ENCODE assay signal across 20 cellular contexts in genomic region chr10:114392112-114392835, GRCh38. TPM values are rescaled to one million over a fixed set of nuclear protein-coding genes. Genes with fewer than 3 reads are reported as not detected.
DNase-seq lines count a peak whose midpoint lies in the region; ATAC-seq and TF ChIP-seq lines count a peak whose summit lies in the region.
"Had no signal": no experiment of that assay in that cellular context is flagged by ENCODE, and none has a peak within 500 bp of the region (broad histone marks: within the 10 kb centered on the region; RNA-seq: fewer than 3 reads in every experiment).

No MANE protein-coding gene starts in this region.

- POLR2A ChIA-PET in OCI-LY7 (lab: Charles Lee): interaction anchor here (0.5 to 0.7 kb wide), 4 partner anchors 16 to 470 kb away, joined by 3 to 4 read pairs (median 3); no protein-coding TSS in a partner anchor

- no peaks in the 10 kb centered on the region for H3K9me3 ChIP-seq in BLaER1
- H3K9me3 ChIP-seq in RWPE2 (ENCODE audit: severe bottlenecking): no peaks in the 10 kb centered on the region
- H3K9me3 ChIP-seq in esophagus muscularis mucosa: no peaks in the 10 kb centered on the region
- H3K9me3 ChIP-seq in parathyroid adenoma (ENCODE audit: control insufficient read depth, low read length): no peaks in the 10 kb centered on the region
- no peaks in the 10 kb centered on the region for H3K9me3 ChIP-seq in OCI-LY7 (ENCODE audit: low read length)
- no peaks in the 10 kb centered on the region for H3K9me3 ChIP-seq in mucosa of descending colon

- CTCF ChIA-PET in OCI-LY7 (lab: Charles Lee; ENCODE audit: unreplicated experiment): no interaction called here

- H3K27me3 Mint-ChIP-seq in activated T-helper 2 cell treated with anti-CD3 and anti-CD28 coated beads, Interferon-gamma antibody, Interleukin-2, Interleukin-4, amounts not matched to agents 10 μg/mL and 5 μg/mL and 100 μg/mL, durations not matched to agents 14 hours and 24 hours and 36 hours (ENCODE audit: low read depth): peaks cover 23% of the 10 kb centered on the region

- peaks cover 14% of the 10 kb centered on the region for H3K4me1 Mint-ChIP-seq in activated T-helper 2 cell treated with anti-CD3 and anti-CD28 coated beads, Interferon-gamma antibody, Interleukin-2, Interleukin-4, amounts not matched to agents 10 μg/mL and 5 μg/mL and 100 μg/mL, durations not matched to agents 14 hours and 24 hours and 36 hours (ENCODE audit: low read depth)
- H3K4me1 Mint-ChIP-seq: CD14-positive monocyte had no signal

- H3K4me2 ChIP-seq in BLaER1 (peak overlapping the region; percentile 1; the same call in 1 of the 2 replicates), parathyroid adenoma (ENCODE audit: low read length) (peak overlapping the region; percentile 47), OCI-LY7 (ENCODE audit: low read length) (no peak overlapping the region)
- H3K4me2 ChIP-seq: PC-9 had no signal

- BruUV-seq in OCI-LY7 (replicated peaks; lab: Mats Ljungman, UMichigan): no TSS peak

- intact Hi-C loops in esophagus muscularis mucosa (cut with DNase I): no loop called here
- intact Hi-C loops in activated T-helper 2 cell treated with anti-CD3 and anti-CD28 coated beads, Interferon-gamma antibody, Interleukin-2, Interleukin-4, amounts not matched to agents 10 μg/mL and 5 μg/mL and 100 μg/mL, durations not matched to agents 14 hours and 24 hours and 36 hours (cut with micrococcal nuclease): no loop called here
- intact Hi-C loops in OCI-LY7 (cut with micrococcal nuclease; ENCODE audit: unreplicated experiment): loop anchor here (5.0 kb wide), 1 partner anchor 90 kb away; no protein-coding TSS in a partner anchor
- intact Hi-C loops in mucosa of descending colon (cut with DNase I, micrococcal nuclease): no loop called here

- H3K4me1 ChIP-seq in BLaER1 (peaks cover 39% of the 10 kb centered on the region), RWPE2 (ENCODE audit: insufficient read depth, poor library complexity, severe bottlenecking) (peaks cover 42% of the 10 kb centered on the region), esophagus muscularis mucosa (peaks cover 25 to 80% (median 72%) of the 10 kb centered on the region in 4 donors), parathyroid adenoma (peaks cover 96% of the 10 kb centered on the region), OCI-LY7 (ENCODE audit: insufficient read depth, low read length, poor library complexity, severe bottlenecking) (no peaks in the 10 kb centered on the region), mucosa of descending colon (ENCODE audit: low read depth) (no peaks in the 10 kb centered on the region)

- TF ChIP-seq POLR2A in esophagus muscularis mucosa (IDR thresholded peaks at IDR 0.05; ENCODE audit: low read depth): no peak

- no peak overlapping the region for H3K4me3 Mint-ChIP-seq in activated T-helper 2 cell treated with anti-CD3 and anti-CD28 coated beads, Interferon-gamma antibody, Interleukin-2, Interleukin-4, amounts not matched to agents 10 μg/mL and 5 μg/mL and 100 μg/mL, durations not matched to agents 14 hours and 24 hours and 36 hours (ENCODE audit: low read depth)
- H3K4me3 Mint-ChIP-seq: CD14-positive monocyte had no signal

- DNase-seq in RWPE2 (ENCODE audit: low spot score) (no peak), esophagus muscularis mucosa (ENCODE audit: extremely low spot score) (no peak), NCI-H1105 (lab: John Stamatoyannopoulos, UW) (no peak), OCI-LY7 (ENCODE audit: low spot score) (no peak), mucosa of descending colon (no peak)
- DNase-seq in activated T-helper 2 cell treated with anti-CD3 and anti-CD28 coated beads, Interferon-gamma antibody, Interleukin-2, Interleukin-4, amounts not matched to agents 10 μg/mL and 5 μg/mL and 100 μg/mL, durations not matched to agents 14 hours and 24 hours and 36 hours (ENCODE audit: low spot score): no peak
- DNase-seq: COR-L47, GF-D8, GM23248, HCEC 1CT, NCI-H146, NCI-H2081 treated with DMSO at 0.1 percent for 48 hours, NCI-H510A treated with DMSO at 0.1 percent for 48 hours, NCI-H82, PC-9, Right ventricle myocardium superior had no signal

- H3K36me3 Mint-ChIP-seq in activated T-helper 2 cell treated with anti-CD3 and anti-CD28 coated beads, Interferon-gamma antibody, Interleukin-2, Interleukin-4, amounts not matched to agents 10 μg/mL and 5 μg/mL and 100 μg/mL, durations not matched to agents 14 hours and 24 hours and 36 hours (ENCODE audit: low read depth): peaks cover 4% of the 10 kb centered on the region
- H3K36me3 Mint-ChIP-seq: CD14-positive monocyte had no signal

- H3K9ac ChIP-seq in BLaER1 (no peak overlapping the region), parathyroid adenoma (no peak overlapping the region)
- H3K9ac ChIP-seq: GM23248 had no signal

- H3K27ac ChIP-seq in BLaER1: no peak overlapping the region
- peak overlapping the region; percentile 76 for H3K27ac ChIP-seq in RWPE2 (ENCODE audit: poor library complexity, severe bottlenecking)
- H3K27ac ChIP-seq in esophagus muscularis mucosa (replicated peaks in 1 of 4): peak overlapping the region in 3 of 4 donors; percentile 36 to 63 (median 49)
- peak overlapping the region; percentile 91 for H3K27ac ChIP-seq in parathyroid adenoma
- H3K27ac ChIP-seq in OCI-LY7 (ENCODE audit: low read depth, low read length, poor library complexity, severe bottlenecking): no peak overlapping the region
- H3K27ac ChIP-seq: GM23248 had no signal

- H2AFZ ChIP-seq in parathyroid adenoma (no peak overlapping the region), OCI-LY7 (ENCODE audit: low read length) (no peak overlapping the region)
- H2AFZ ChIP-seq: GM23248, PC-9 had no signal

- no peak overlapping the region for H3K27ac Mint-ChIP-seq in activated T-helper 2 cell treated with anti-CD3 and anti-CD28 coated beads, Interferon-gamma antibody, Interleukin-2, Interleukin-4, amounts not matched to agents 10 μg/mL and 5 μg/mL and 100 μg/mL, durations not matched to agents 14 hours and 24 hours and 36 hours
- H3K27ac Mint-ChIP-seq: CD14-positive monocyte had no signal

- no peak for TF ChIP-seq CTCF in RWPE2 (IDR thresholded peaks at IDR 0.05; ENCODE audit: poor library complexity, severe bottlenecking)
- TF ChIP-seq CTCF in esophagus muscularis mucosa (IDR thresholded peaks at IDR 0.05): no peak
- TF ChIP-seq CTCF in parathyroid adenoma (IDR thresholded peaks at IDR 0.05): no peak
- TF ChIP-seq CTCF in OCI-LY7 (conservative IDR thresholded peaks at IDR 0.05; ENCODE audit: low read length): no peak
- TF ChIP-seq CTCF in mucosa of descending colon (IDR thresholded peaks at IDR 0.05): no peak

- no peak for TF ChIP-seq EP300 in esophagus muscularis mucosa (IDR thresholded peaks at IDR 0.05)

- H3K36me3 ChIP-seq in BLaER1: no peaks in the 10 kb centered on the region
- H3K36me3 ChIP-seq in RWPE2 (ENCODE audit: low read depth): no peaks in the 10 kb centered on the region
- no peaks in the 10 kb centered on the region for H3K36me3 ChIP-seq in esophagus muscularis mucosa
- H3K36me3 ChIP-seq in parathyroid adenoma (ENCODE audit: control insufficient read depth, insufficient read depth, low read length): no peaks in the 10 kb centered on the region
- H3K36me3 ChIP-seq in OCI-LY7 (ENCODE audit: insufficient read depth, low read length): no peaks in the 10 kb centered on the region
- H3K36me3 ChIP-seq in mucosa of descending colon (ENCODE audit: low read depth): no peaks in the 10 kb centered on the region

- ATAC-seq in RWPE2 (ENCODE audit: low read depth) (no peak), mucosa of descending colon (no peak)
- ATAC-seq: K562 had no signal

- peaks cover 90% of the 10 kb centered on the region for H3K79me2 ChIP-seq in parathyroid adenoma
- no peaks in the 10 kb centered on the region for H3K79me2 ChIP-seq in OCI-LY7 (ENCODE audit: insufficient read depth, low read depth, low read length)

- H3K9me2 ChIP-seq in OCI-LY7 (ENCODE audit: insufficient read depth, low read length): no peaks in the 10 kb centered on the region

- H3K4me3 ChIP-seq in BLaER1 (no peak overlapping the region), RWPE2 (ENCODE audit: severe bottlenecking) (no peak overlapping the region), esophagus muscularis mucosa (no peak overlapping the region), parathyroid adenoma (ENCODE audit: low read depth, low read length) (no peak overlapping the region), OCI-LY7 (ENCODE audit: low read depth, low read length, poor library complexity, severe bottlenecking) (no peak overlapping the region), mucosa of descending colon (no peak overlapping the region)
- H3K4me3 ChIP-seq: GM23248, K562, PC-9 had no signal

- WGBS in esophagus muscularis mucosa: 44% methylated on average over 5 of the region's 5 CpGs

- H4K20me1 ChIP-seq in BLaER1 (no peaks in the 10 kb centered on the region), OCI-LY7 (ENCODE audit: insufficient read depth, low read length) (no peaks in the 10 kb centered on the region)

- H3K9me3 Mint-ChIP-seq in activated T-helper 2 cell treated with anti-CD3 and anti-CD28 coated beads, Interferon-gamma antibody, Interleukin-2, Interleukin-4, amounts not matched to agents 10 μg/mL and 5 μg/mL and 100 μg/mL, durations not matched to agents 14 hours and 24 hours and 36 hours: peaks cover 21% of the 10 kb centered on the region
- H3K9me3 Mint-ChIP-seq: CD14-positive monocyte had no signal

- H3K27me3 ChIP-seq in BLaER1: no peaks in the 10 kb centered on the region
- H3K27me3 ChIP-seq in RWPE2 (ENCODE audit: insufficient read depth, poor library complexity, severe bottlenecking): no peaks in the 10 kb centered on the region
- H3K27me3 ChIP-seq in esophagus muscularis mucosa: no peaks in the 10 kb centered on the region
- H3K27me3 ChIP-seq in parathyroid adenoma (ENCODE audit: control insufficient read depth, insufficient read depth, low read length): no peaks in the 10 kb centered on the region

RNA-seq across cellular contexts. Expression of gene AFAP1L2, which starts 12.0 kb away (rescaled TPM):
- 10 to 100 TPM; 18.5 to 23.2 (median 19.9) TPM for total RNA-seq in esophagus muscularis mucosa
- total RNA-seq in activated T-helper 2 cell treated with anti-CD3 and anti-CD28 coated beads, Interferon-gamma antibody, Interleukin-2, Interleukin-4, amounts not matched to agents 10 μg/mL and 5 μg/mL and 100 μg/mL, durations not matched to agents 14 hours and 24 hours and 36 hours: 3.5 and 4.7 TPM in 2 replicates
- 0.59 and 2.3 TPM in 2 replicates for total RNA-seq in OCI-LY7 (2014; rRNA removed; shearing (Covaris generic))
- 8.6 and 10.5 TPM in 2 replicates for total RNA-seq in OCI-LY7 (2022)
- 10 to 100 TPM in 2 of 3 donors, 1 to 10 TPM in 1; 6.7 to 23.4 (median 11.6) TPM for total RNA-seq in mucosa of descending colon
- total RNA-seq: GM23248 had no signal

Comparison
In these comparisons a context has a peak if more than half of its experiments do, and no peak if none do; other contexts are left out.
1. H3K27ac ChIP-seq: peak in RWPE2 (single experiment), esophagus muscularis mucosa (3 of 4) and parathyroid adenoma (single experiment); none in BLaER1 (single experiment) and OCI-LY7 (single experiment).